ENCODE assay signal across 9 cellular contexts in genomic region chr6:3228046-3228671, GRCh38. TPM values are rescaled to one million over a fixed set of nuclear protein-coding genes. Genes with fewer than 3 reads are reported as not detected.
DNase-seq lines count a peak whose midpoint lies in the region; ATAC-seq, FAIRE-seq and TF ChIP-seq lines count a peak whose summit lies in the region.
"Had no signal": no experiment of that assay in that cellular context is flagged by ENCODE, and none has a peak within 500 bp of the region (broad histone marks: within the 10 kb centered on the region; RNA-seq: fewer than 3 reads in every experiment).

No MANE protein-coding gene starts in this region.

- peak overlapping the region; percentile 28; the same call in 1 of the 2 replicates for H2AFZ ChIP-seq in K562 (ENCODE audit: low read depth, low read length)

- no peaks in the 10 kb centered on the region for H3K36me3 Mint-ChIP-seq in natural killer cell treated with Interleukin-12 subunit alpha and Interleukin-12 subunit beta and Interleukin-15 and Interleukin-18, amount 100 ng/mL, for 72 hours

- POLR2A ChIA-PET in K562 (lab: Yijun Ruan, JAX), result no interaction called here

- TF ChIP-seq EP300 in K562 (IDR thresholded peaks at IDR 0.05; ENCODE audit: low read length), result no peak

- no peak for TF ChIP-seq RAD21 in K562 (CRISPR knock-in tag; conservative IDR thresholded peaks at IDR 0.05 in 1 of 2, IDR thresholded peaks at IDR 0.05 in 1 of 2)

- in situ Hi-C loops in K562 (cut with MboI), result no loop called here

- no peak for TF ChIP-seq CTCF in K562 (IDR thresholded peaks at IDR 0.05 in 2 of 3, conservative IDR thresholded peaks at IDR 0.05 in 1 of 3; ENCODE audit: insufficient read depth in 2 of 3, low read depth in 1 of 3, low read length in 3 of 3)
- no peak for TF ChIP-seq CTCF in testis (IDR thresholded peaks at IDR 0.05)

- peak overlapping the region; percentile 50 for H3K4me3 Mint-ChIP-seq in natural killer cell treated with Interleukin-12 subunit alpha and Interleukin-12 subunit beta and Interleukin-15 and Interleukin-18, amount 100 ng/mL, for 72 hours

- peak; percentile 22 for ATAC-seq in K562
- no peak for ATAC-seq in natural killer cell treated with Interleukin-12 subunit alpha and Interleukin-12 subunit beta and Interleukin-15 and Interleukin-18, amount 100 ng/mL, for 72 hours

- no peaks in the 10 kb centered on the region for H3K9me3 ChIP-seq in K562 (replicated peaks; ENCODE audit: control insufficient read depth, insufficient read depth, low read depth, low read length)
- H3K9me3 ChIP-seq in testis, result no peaks in the 10 kb centered on the region

- peaks cover 35 to 50% of the 10 kb centered on the region in 2 experiments for H3K4me1 ChIP-seq in K562 (replicated peaks in 1 of 2; ENCODE audit: control insufficient read depth in 2 of 2, insufficient read depth in 2 of 2, low read length in 2 of 2)
- H3K4me1 ChIP-seq in testis, result peaks cover 29% of the 10 kb centered on the region

- no peaks in the 10 kb centered on the region for H3K36me3 ChIP-seq in K562 (ENCODE audit: control insufficient read depth, insufficient read depth, low read length)
- H3K36me3 ChIP-seq in testis (ENCODE audit: low read depth, missing control alignments), result no peaks in the 10 kb centered on the region

- peak; percentile 28 for DNase-seq in activated CD4-positive, alpha-beta T cell treated with anti-CD3 and anti-CD28 coated beads for 48 hours
- DNase-seq in activated CD4-positive, alpha-beta T cell treated with anti-CD3 and anti-CD28 coated beads for 1 hour, result no peak
- DNase-seq in NCI-H446 treated with DMSO at 0.1 percent for 48 hours (lab: John Stamatoyannopoulos, UW) (peak; percentile 52), K562 (ENCODE audit: extremely low read depth in 1 of 4, low spot score in 3 of 4) (peak; percentile 55 to 84 (median 70)), KG1 (lab: John Stamatoyannopoulos, UW) (no peak), testis (no peak), RCC 7860 (ENCODE audit: low spot score) (no peak)
- DNase-seq in natural killer cell treated with Interleukin-12 subunit alpha and Interleukin-12 subunit beta and Interleukin-15 and Interleukin-18, amount 100 ng/mL, for 72 hours (ENCODE audit: low spot score), result no peak

- TF ChIP-seq POLR2A in K562 (conservative IDR thresholded peaks at IDR 0.05) (no peak), testis (IDR thresholded peaks at IDR 0.05) (no peak)

- H3K4me1 Mint-ChIP-seq in natural killer cell treated with Interleukin-12 subunit alpha and Interleukin-12 subunit beta and Interleukin-15 and Interleukin-18, amount 100 ng/mL, for 72 hours (ENCODE audit: low read depth in 2 of 2), result peaks cover 27 to 34% of the 10 kb centered on the region in 2 donors

- H3K27me3 ChIP-seq in K562 (ENCODE audit: control insufficient read depth in 2 of 2, insufficient read depth in 2 of 2, low read length in 2 of 2) (peaks cover 42 to 65% of the 10 kb centered on the region in 2 experiments), testis (no peaks in the 10 kb centered on the region)

- H3K4me3 ChIP-seq in K562, result peak overlapping the region; percentile 36; the same call in 1 of the 2 replicates
- no peak overlapping the region for H3K4me3 ChIP-seq in testis

- intact Hi-C loops in K562 (cut with micrococcal nuclease), result no loop called here
- intact Hi-C loops in testis (cut with DNase I; ENCODE audit: low total_unique reads), result no loop called here

- no peak overlapping the region for H3K27ac Mint-ChIP-seq in natural killer cell treated with Interleukin-12 subunit alpha and Interleukin-12 subunit beta and Interleukin-15 and Interleukin-18, amount 100 ng/mL, for 72 hours

- peaks cover 58 to 75% of the 10 kb centered on the region in 2 donors for H3K27me3 Mint-ChIP-seq in natural killer cell treated with Interleukin-12 subunit alpha and Interleukin-12 subunit beta and Interleukin-15 and Interleukin-18, amount 100 ng/mL, for 72 hours

- CTCF ChIA-PET in K562 (lab: Yijun Ruan, JAX; ENCODE audit: low intra/inter-chr PET ratio), result interaction anchor here (0.7 kb wide), 2 partner anchors 29 to 143 kb away, joined by 3 to 4 read pairs; no protein-coding TSS in a partner anchor

- no peaks in the 10 kb centered on the region for H3K79me2 ChIP-seq in K562 (ENCODE audit: control insufficient read depth, insufficient read depth, low read length)

- FAIRE-seq in K562 (lab: Jason Lieb, UNC) (no peak), RCC 7860 (lab: Jason Lieb, UNC) (no peak)
- FAIRE-seq: keratinocyte had no signal

- BruUV-seq in K562 (replicated peaks; lab: Mats Ljungman, UMichigan), result no TSS peak

- WGBS in K562 (ENCODE audit: insufficient coverage, low coverage, missing lambda C conversion rate), result 13% methylated on average over 29 of the region's 38 CpGs
- WGBS in testis, 2 donors, result 0 to 3% methylated on average over 10 to 38 of the region's 38 CpGs

- H3K9me1 ChIP-seq in K562 (ENCODE audit: control insufficient read depth, insufficient read depth, low read length), result no peaks in the 10 kb centered on the region

- peak overlapping the region; percentile 7 to 41; a peak in 3 of 4 replicates for H3K9ac ChIP-seq in K562 (ENCODE audit: insufficient read depth in 1 of 2, low read depth in 2 of 2, low read length in 2 of 2)

- no peaks in the 10 kb centered on the region for H3K9me3 Mint-ChIP-seq in natural killer cell treated with Interleukin-12 subunit alpha and Interleukin-12 subunit beta and Interleukin-15 and Interleukin-18, amount 100 ng/mL, for 72 hours

- peak overlapping the region; percentile 60 for H3K4me2 ChIP-seq in K562 (ENCODE audit: insufficient read depth, low read length)

- H4K20me1 ChIP-seq in K562 (replicated peaks; ENCODE audit: control insufficient read depth, insufficient read depth, low read length), result no peaks in the 10 kb centered on the region

- no peak overlapping the region for H3K27ac ChIP-seq in K562 (ENCODE audit: extremely low read depth, low read depth, low read length)
- H3K27ac ChIP-seq in testis, result no peak overlapping the region

TF ChIP-seq in K562, 482 proteins besides CTCF, POLR2A, EP300 and RAD21 (continues in another document):
- TF ChIP-seq HEY1 (CRISPR knock-in tag; IDR thresholded peaks at IDR 0.05; ENCODE audit: borderline replicate concordance) (no peak), ZC3H11A (IDR thresholded peaks at IDR 0.05; ENCODE audit: low read depth, low read length) (no peak)

RNA-seq across cellular contexts. Expression of gene TUBB2B, which starts 0.7 kb away (rescaled TPM):
- 1.7 and 4.6 TPM in 2 replicates for total RNA-seq in K562 (2011; cell fraction: chromatin; rRNA removed; ENCODE audit: low replicate concordance)
- total RNA-seq in K562 (2011; cell fraction: nucleolus; rRNA removed), result 5.0 and 6.5 TPM in 2 replicates
- total RNA-seq in K562 (2011; cell fraction: nucleoplasm; rRNA removed), result 3.4 and 3.9 TPM in 2 replicates
- total RNA-seq in K562 (2014; rRNA removed) (6.4 and 7.3 TPM in 2 replicates), K562 (2014; rRNA removed; fragmentation: Illumina TruSeq; extraction: Trizol) (1.6 and 2.3 TPM in 2 replicates), K562 (2015; rRNA removed; fragmentation: Illumina TruSeq; extraction: Trizol) (3.3 and 3.8 TPM in 2 replicates), K562 (2021) (5.1 and 5.8 TPM in 2 replicates), testis (1 to 10 TPM; 1.6 to 2.2 TPM)
- polyA plus RNA-seq in K562 (2011; rRNA removed) (9.7 and 14.5 TPM in 2 replicates), K562 (2014; fragmentation: Illumina TruSeq; extraction: Trizol) (4.6 and 9.1 TPM in 2 replicates), K562 (2014; fragmentation: Nextera tagmentation; extraction: Ambion mirVana) (under 1 TPM; 0.11 to 0.18 TPM), K562 (2014; rRNA removed) (6.1 and 7.0 TPM in 2 replicates), testis (ENCODE audit: insufficient read depth, low read depth, low replicate concordance) (3.6 TPM)
- 18.8 and 24.4 TPM in 2 replicates for polyA plus RNA-seq in K562 (2011; cell fraction: cytosol; rRNA removed)
- 5.8 and 7.2 TPM in 2 replicates for polyA plus RNA-seq in K562 (2011; cell fraction: nucleus; rRNA removed)
- 9.9 and 11.3 TPM in 2 replicates for polyA plus RNA-seq in K562 (2012)
- polyA minus RNA-seq in K562 (2011; rRNA and poly(A)+ RNA removed), result 5.1 and 6.2 TPM in 2 replicates
- polyA minus RNA-seq in K562 (2011; cell fraction: cytosol; rRNA and poly(A)+ RNA removed), result 7.5 and 11.3 TPM in 2 replicates
- 2.7 and 6.1 TPM in 2 replicates for polyA minus RNA-seq in K562 (2011; cell fraction: nucleus; rRNA and poly(A)+ RNA removed)
- total RNA-seq in natural killer cell treated with Interleukin-12 subunit alpha and Interleukin-12 subunit beta and Interleukin-15 and Interleukin-18, amount 100 ng/mL, for 72 hours, result not detected
- polyA plus RNA-seq: keratinocyte had no signal

RNA-seq across cellular contexts. Expression of gene PSMG4, which starts 30.6 kb away (rescaled TPM):
- 101 and 118 TPM in 2 replicates for total RNA-seq in K562 (2011; cell fraction: chromatin; rRNA removed; ENCODE audit: low replicate concordance)
- 85.9 and 99.7 TPM in 2 replicates for total RNA-seq in K562 (2011; cell fraction: nucleolus; rRNA removed)
- total RNA-seq in K562 (2011; cell fraction: nucleoplasm; rRNA removed), result 97.7 and 105 TPM in 2 replicates
- 123 and 126 TPM in 2 replicates for total RNA-seq in K562 (2014; rRNA removed)
- total RNA-seq in K562 (2014; rRNA removed; fragmentation: Illumina TruSeq; extraction: Trizol), result 41.4 and 42.7 TPM in 2 replicates
- total RNA-seq in K562 (2015; rRNA removed; fragmentation: Illumina TruSeq; extraction: Trizol), result 52.0 and 56.4 TPM in 2 replicates
- 74.4 and 81.6 TPM in 2 replicates for total RNA-seq in K562 (2021)
- polyA plus RNA-seq in K562 (2011; rRNA removed), result 62.2 and 64.5 TPM in 2 replicates
- 83.4 and 238 TPM in 2 replicates for polyA plus RNA-seq in K562 (2011; cell fraction: cytosol; rRNA removed)
- polyA plus RNA-seq in K562 (2011; cell fraction: nucleus; rRNA removed), result 74.0 and 91.4 TPM in 2 replicates
- polyA plus RNA-seq in K562 (2012), result 79.5 and 80.8 TPM in 2 replicates
- polyA plus RNA-seq in K562 (2014; fragmentation: Illumina TruSeq; extraction: Trizol), result 29.0 and 49.1 TPM in 2 replicates
- polyA plus RNA-seq in K562 (2014; fragmentation: Nextera tagmentation; extraction: Ambion mirVana), result 10 to 100 TPM; 12.9 to 19.4 TPM
- 165 and 185 TPM in 2 replicates for polyA plus RNA-seq in K562 (2014; rRNA removed)
- polyA minus RNA-seq in K562 (2011; rRNA and poly(A)+ RNA removed), result 30.7 and 32.6 TPM in 2 replicates
- polyA minus RNA-seq in K562 (2011; cell fraction: cytosol; rRNA and poly(A)+ RNA removed), result 14.1 and 15.7 TPM in 2 replicates
- polyA minus RNA-seq in K562 (2011; cell fraction: nucleus; rRNA and poly(A)+ RNA removed), result 39.4 and 48.7 TPM in 2 replicates
- total RNA-seq in natural killer cell treated with Interleukin-12 subunit alpha and Interleukin-12 subunit beta and Interleukin-15 and Interleukin-18, amount 100 ng/mL, for 72 hours, result 10 to 100 TPM; 16.4 to 25.2 TPM
- 10 to 100 TPM; 42.4 to 46.1 TPM for total RNA-seq in testis
- 23.1 TPM for polyA plus RNA-seq in testis (ENCODE audit: insufficient read depth, low read depth, low replicate concordance)

Comparison
In these comparisons a context has a peak if more than half of its experiments do, and no peak if none do; other contexts are left out.
1. DNase-seq: peak in activated CD4-positive, alpha-beta T cell treated with anti-CD3 and anti-CD28 coated beads for 48 hours (single experiment), NCI-H446 treated with DMSO at 0.1 percent for 48 hours (single experiment) and K562 (4 of 4); none in activated CD4-positive, alpha-beta T cell treated with anti-CD3 and anti-CD28 coated beads for 1 hour (single experiment), natural killer cell treated with Interleukin-12 subunit alpha and Interleukin-12 subunit beta and Interleukin-15 and Interleukin-18, amount 100 ng/mL, for 72 hours (single experiment), KG1 (single experiment), testis (single experiment) and RCC 7860 (single experiment).